ENCODE assay signal across 14 cellular contexts in genomic region chr9:81499021-81499454, GRCh38.
A peak's percentile ranks its signal among the peaks of the same experiment; 100 is the strongest.
DNase-seq lines count a peak whose midpoint lies in the region; ATAC-seq and TF ChIP-seq lines count a peak whose summit lies in the region.
"Had no signal": no experiment of that assay in that cellular context is flagged by ENCODE, and none has a peak within 500 bp of the region (broad histone marks: within the 10 kb centered on the region; RNA-seq: fewer than 3 reads in every experiment).

No MANE protein-coding gene starts in this region.

- no peaks in the 10 kb centered on the region for H3K27me3 ChIP-seq in heart right ventricle
- H3K27me3 ChIP-seq: thyroid gland had no signal

- intact Hi-C loops in heart right ventricle (cut with DNase I): no loop called here
- intact Hi-C loops in Right ventricle myocardium inferior (cut with DNase I): no loop called here

- peak overlapping the region in 2 of 10 donors; percentile 11 to 33 for H3K27ac ChIP-seq in heart right ventricle
- H3K27ac ChIP-seq: thyroid gland had no signal

- H3K4me3 ChIP-seq in heart right ventricle: no peak overlapping the region
- H3K4me3 ChIP-seq: thyroid gland had no signal

- H3K4me1 ChIP-seq in heart right ventricle: peaks cover 0 to 21% (median 10%) of the 10 kb centered on the region in 9 donors

- ATAC-seq in heart right ventricle (peak in 6 of 8 donors; percentile 35 to 67 (median 46)), Right ventricle myocardium inferior (no peak), HG02588 (IDR thresholded peaks at IDR 0.05; ENCODE audit: unreplicated experiment) (no peak), HG02973 (IDR thresholded peaks at IDR 0.05; ENCODE audit: unreplicated experiment) (no peak)

- no peaks in the 10 kb centered on the region for H3K9me3 ChIP-seq in heart right ventricle
- H3K9me3 ChIP-seq: thyroid gland had no signal

- DNase-seq in heart right ventricle: peak in 1 of 2 donors; percentile 10
- no peak for DNase-seq in Right ventricle myocardium inferior (ENCODE audit: missing footprints)
- DNase-seq in dedifferentiated amniotic fluid mesenchymal stem cell (ENCODE audit: extremely low spot score): peak; percentile 88
- DNase-seq in occipital lobe (lab: John Stamatoyannopoulos, UW): peak; percentile 5
- no peak for DNase-seq in activated T-cell treated with anti-CD3 and anti-CD28 coated beads, Interleukin-2, amount 50 U/mL, for 48 hours
- no peak for DNase-seq in SIG-M5 (lab: John Stamatoyannopoulos, UW)
- DNase-seq: activated CD4-positive, alpha-beta T cell treated with anti-CD3 and anti-CD28 coated beads, Interleukin-2, amount 10 ng/mL, durations not matched to agents 24 days and 14 days; activated naive CD4-positive, alpha-beta T cell treated with anti-CD3 and anti-CD28 coated beads, Interleukin-2, amount 10 ng/mL, durations not matched to agents 7 days and 5 days; effector memory CD4-positive, alpha-beta T cell; GF-D8; NCI-H526 treated with DMSO at 0.1 percent for 48 hours had no signal

- H3K36me3 ChIP-seq in heart right ventricle: no peaks in the 10 kb centered on the region
- H3K36me3 ChIP-seq: thyroid gland had no signal

- whole genome bisulfite sequencing in heart right ventricle, 2 donors: 29 to 36% methylated on average over 6 of the region's 6 CpGs

- no peak for TF ChIP-seq CTCF in heart right ventricle (IDR thresholded peaks at IDR 0.05)

Comparison
In these comparisons a context has a peak if more than half of its experiments do, and no peak if none do; other contexts are left out.
1. ATAC-seq: peak in heart right ventricle (6 of 8); none in Right ventricle myocardium inferior (single experiment), HG02588 (single experiment) and HG02973 (single experiment).
2. DNase-seq: peak in dedifferentiated amniotic fluid mesenchymal stem cell (single experiment) and occipital lobe (single experiment); none in Right ventricle myocardium inferior (single experiment), activated T-cell treated with anti-CD3 and anti-CD28 coated beads, Interleukin-2, amount 50 U/mL, for 48 hours (0 of 2) and SIG-M5 (single experiment).